ENCODE assay signal across 1 cellular context in genomic region chr3:52770581-52771333, GRCh38.
TF ChIP-seq lines count a peak whose summit lies in the region.

Gene NEK4, minus strand, starts transcription at chr3:52770940. Its CDS starts 194 bp downstream, at chr3:52770746.

TF ChIP-seq in HepG2, 621 proteins besides CTCF, POLR2A, EP300 and RAD21 (continued from another document and continues in another):
- TF ChIP-seq ZBTB40 (IDR thresholded peaks at IDR 0.05) = no peak
- TF ChIP-seq ZBTB40 (CRISPR knock-in tag; IDR thresholded peaks at IDR 0.05) = 0 out of 2 replicates have a peak, but pooled peaks have one; percentile 28
- TF ChIP-seq NRL (CRISPR knock-in tag; IDR thresholded peaks at IDR 0.05; ENCODE audit: borderline replicate concordance) = peak; percentile 42; the same call in 1 of the 2 replicates
- TF ChIP-seq TARDBP (CRISPR knock-in tag; IDR thresholded peaks at IDR 0.05) = peak; percentile 63; the same call in 1 of the 2 replicates
- TF ChIP-seq FOXM1 (CRISPR knock-in tag; IDR thresholded peaks at IDR 0.05) = no peak
- TF ChIP-seq HHEX (CRISPR knock-in tag; IDR thresholded peaks at IDR 0.05) = no peak
- TF ChIP-seq TAF1 (CRISPR knock-in tag; IDR thresholded peaks at IDR 0.05) = peak; percentile 86
- peak; percentile 88 for TF ChIP-seq GATAD1 (CRISPR knock-in tag; IDR thresholded peaks at IDR 0.05)
- no peak for TF ChIP-seq U2AF1 (optimal IDR thresholded peaks at IDR 0.05; ENCODE audit: low read depth, low read length)
- TF ChIP-seq KLF12 (CRISPR knock-in tag; IDR thresholded peaks at IDR 0.05; ENCODE audit: borderline replicate concordance) = no peak; the same call in 1 of the 2 replicates
- peak; percentile 85; the same call in 1 of the 2 replicates for TF ChIP-seq ZNF766 (CRISPR knock-in tag; IDR thresholded peaks at IDR 0.05; ENCODE audit: borderline replicate concordance)
- TF ChIP-seq ZNF292 (CRISPR knock-in tag; IDR thresholded peaks at IDR 0.05; ENCODE audit: borderline replicate concordance, low read depth) = peak; percentile 39; the same call in 1 of the 2 replicates
- TF ChIP-seq PLRG1 (conservative IDR thresholded peaks at IDR 0.05) = no peak
- TF ChIP-seq HNF4G (IDR thresholded peaks at IDR 0.05; ENCODE audit: borderline replicate concordance, low read depth, low read length) = no peak
- TF ChIP-seq HNF4G (CRISPR knock-in tag; IDR thresholded peaks at IDR 0.05; ENCODE audit: borderline replicate concordance, low read depth) = no peak
- TF ChIP-seq ATF7 (IDR thresholded peaks at IDR 0.05) = no peak
- no peak for TF ChIP-seq ATF7 (CRISPR knock-in tag; IDR thresholded peaks at IDR 0.05)
- 0 out of 2 replicates have a peak, but pooled peaks have one; percentile 39 for TF ChIP-seq NFIC (IDR thresholded peaks at IDR 0.05; ENCODE audit: low read length)
- TF ChIP-seq ZNF407 (CRISPR knock-in tag; IDR thresholded peaks at IDR 0.05; ENCODE audit: not compliant biosample characterization) = no peak
- no peak for TF ChIP-seq GPN1 (CRISPR knock-in tag; IDR thresholded peaks at IDR 0.05; ENCODE audit: borderline replicate concordance)
- no peak for TF ChIP-seq ZNF83 (CRISPR knock-in tag; IDR thresholded peaks at IDR 0.05; ENCODE audit: borderline replicate concordance)
- TF ChIP-seq ARNT (IDR thresholded peaks at IDR 0.05) = no peak
- no peak for TF ChIP-seq ZNF652 (CRISPR knock-in tag; IDR thresholded peaks at IDR 0.05; ENCODE audit: borderline replicate concordance, low read depth)
- no peak for TF ChIP-seq SNAPC4 (CRISPR knock-in tag; IDR thresholded peaks at IDR 0.05)
- no peak for TF ChIP-seq REL (CRISPR knock-in tag; conservative IDR thresholded peaks at IDR 0.05)
- peak; percentile 38; the same call in 1 of the 2 replicates for TF ChIP-seq AHDC1 (CRISPR knock-in tag; IDR thresholded peaks at IDR 0.05; ENCODE audit: borderline replicate concordance)
